Comparison of ENCODE assay signal across 21 cellular contexts in the genomic region with DNA sequence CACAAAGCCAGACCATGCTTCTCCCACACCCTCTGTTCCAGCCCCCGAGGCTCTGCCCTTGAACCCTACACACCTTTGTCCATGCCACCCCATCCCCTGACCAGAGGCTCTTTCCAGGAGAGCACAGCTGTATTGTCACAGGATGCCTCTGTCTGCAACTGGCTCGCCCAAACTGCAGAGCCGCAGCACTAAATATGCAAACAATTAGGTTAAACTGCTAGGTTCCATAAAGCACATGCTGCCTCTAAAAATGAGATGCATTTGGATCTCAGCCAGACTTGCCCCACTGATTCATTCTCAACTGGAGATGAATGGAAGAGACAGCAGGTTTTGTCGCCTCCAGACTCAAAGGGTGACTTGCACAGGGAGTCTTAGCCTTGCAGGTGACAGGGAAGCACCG.
A peak's percentile ranks its signal among the peaks of the same experiment; 100 is the strongest.
DNase-seq lines count a peak whose midpoint lies in the region; ATAC-seq and TF ChIP-seq lines count a peak whose summit lies in the region.
"Had no signal": no experiment of that assay in that cellular context is flagged by ENCODE, and none has a peak within 500 bp of the region (broad histone marks: within the 10 kb centered on the region; RNA-seq: fewer than 3 reads in every experiment).

No MANE protein-coding gene starts in this region.

- no peaks in the 10 kb centered on the region for H3K4me1 ChIP-seq in gastrocnemius medialis
- H3K4me1 ChIP-seq: esophagus squamous epithelium, heart left ventricle, parathyroid adenoma had no signal

- no peak overlapping the region for H3K4me3 ChIP-seq in gastrocnemius medialis
- H3K4me3 ChIP-seq: esophagus squamous epithelium, heart left ventricle had no signal

- no peaks in the 10 kb centered on the region for H3K9me3 ChIP-seq in gastrocnemius medialis
- H3K9me3 ChIP-seq: esophagus squamous epithelium, heart left ventricle had no signal

- in situ Hi-C loops in gastrocnemius medialis (cut with MboI; ENCODE audit: low sequenced_read_pairs in 4 of 4): no loop called here

- intact Hi-C loops in gastrocnemius medialis (cut with DNase I; ENCODE audit: low total_unique reads): no loop called here

- no peak overlapping the region for H3K27ac ChIP-seq in gastrocnemius medialis
- H3K27ac ChIP-seq: esophagus squamous epithelium, heart left ventricle, parathyroid adenoma had no signal

- peak; percentile 74 for ATAC-seq in GM18511 (IDR thresholded peaks at IDR 0.05; ENCODE audit: unreplicated experiment)
- ATAC-seq in HG03439 (IDR thresholded peaks at IDR 0.05; ENCODE audit: unreplicated experiment): peak; percentile 55
- ATAC-seq in gastrocnemius medialis: no peak
- ATAC-seq: activated T-cell treated with anti-CD3 and anti-CD28 coated beads, Interleukin-2, amount 50 U/mL, for 4 hours had no signal

- DNase-seq in Ammon's horn (ENCODE audit: low spot score) (peak; percentile 29), astrocyte of the hippocampus (ENCODE audit: low read depth, low spot score) (peak; percentile 39), NCI-H2029 (lab: John Stamatoyannopoulos, UW) (no peak), gastrocnemius medialis (no peak), NCI-H1436 treated with DMSO at 0.1 percent for 48 hours (lab: John Stamatoyannopoulos, UW) (no peak), medulla oblongata (ENCODE audit: extremely low spot score) (no peak)
- DNase-seq: activated CD4-positive, CD25-positive, alpha-beta regulatory T cell treated with anti-CD3 and anti-CD28 coated beads, Interleukin-2, amount 50 U/mL, for 72 hours; activated T-cell treated with anti-CD3 and anti-CD28 coated beads, Interleukin-2, amount 50 U/mL, for 4 hours; aorta; cortex of kidney; DMS153; esophagus squamous epithelium; heart left ventricle; IMR-90; kidney; NCI-H1092; NCI-H226; T-helper 2 cell had no signal

- H3K36me3 ChIP-seq in gastrocnemius medialis: peaks cover 0 to 14% of the 10 kb centered on the region in 2 donors

- TF ChIP-seq CTCF in gastrocnemius medialis (IDR thresholded peaks at IDR 0.05 in 4 of 5, conservative IDR thresholded peaks at IDR 0.05 in 1 of 5): no peak

- H3K27me3 ChIP-seq in gastrocnemius medialis: no peaks in the 10 kb centered on the region
- H3K27me3 ChIP-seq: esophagus squamous epithelium, heart left ventricle had no signal

- TF ChIP-seq POLR2A in gastrocnemius medialis (IDR thresholded peaks at IDR 0.05): no peak

Comparison
In these comparisons a context has a peak if more than half of its experiments do, and no peak if none do; other contexts are left out.
1. DNase-seq: peak in Ammon's horn (single experiment) and astrocyte of the hippocampus (single experiment); none in NCI-H2029 (single experiment), gastrocnemius medialis (0 of 2), NCI-H1436 treated with DMSO at 0.1 percent for 48 hours (single experiment) and medulla oblongata (single experiment).
2. ATAC-seq: peak in GM18511 (single experiment) and HG03439 (single experiment); none in gastrocnemius medialis (0 of 2).